Comparison of ENCODE assay signal across 8 cellular contexts in genomic region chr1:120723715-120724402, GRCh38. TPM values are rescaled to one million over a fixed set of nuclear protein-coding genes. Genes with fewer than 3 reads are reported as not detected.
A peak's percentile ranks its signal among the peaks of the same experiment; 100 is the strongest.
DNase-seq lines count a peak whose midpoint lies in the region; ATAC-seq lines count a peak whose summit lies in the region.
"Not testable (repeated sequence)": the region's sequence is repeated elsewhere in the genome, so short reads cannot be mapped to it uniquely, and the experiment has no call there.

Gene NBPF26 (plus strand): TSS chr1:120723945.

- DNase-seq in COR-L47 (lab: John Stamatoyannopoulos, UW), result peak; percentile 0
- DNase-seq in SKM-1 treated with dmso at 0.1 percent for 144 hours (lab: John Stamatoyannopoulos, UW; ENCODE audit: unreplicated experiment), result peak; percentile 13
- peak; percentile 59 for DNase-seq in activated T-cell treated with anti-CD3 and anti-CD28 coated beads, Interleukin-2, amount 50 U/mL, for 4 hours
- DNase-seq in ecto neural progenitor cell (ENCODE audit: low spot score), result peak; percentile 74
- peak; percentile 75 to 86 for DNase-seq in left colon
- DNase-seq in renal cortical epithelial cell (ENCODE audit: low read depth), result peak; percentile 28

- ATAC-seq in activated T-cell treated with anti-CD3 and anti-CD28 coated beads, Interleukin-2, amount 50 U/mL, for 4 hours, result peak; percentile 75 to 85
- ATAC-seq in left colon, result peak; percentile 82

- peak within 1 kb of the TSS in 1 of 3 donors; percentile 78 for H3K27ac Mint-ChIP-seq in IgD-negative memory B cell
- H3K27ac Mint-ChIP-seq in stimulated activated naive CD8-positive, alpha-beta T cell treated with anti-CD3 and anti-CD28 coated beads, Interleukin-15, Interleukin-2, amounts not matched to agents 100 ng/mL and 50 ng/mL, for 24 hours, result peak within 1 kb of the TSS; percentile 58

- H3K4me3 Mint-ChIP-seq in IgD-negative memory B cell, result peak within 1 kb of the TSS; percentile 66 to 83 (median 72)
- peak within 1 kb of the TSS; percentile 73 for H3K4me3 Mint-ChIP-seq in activated T-cell treated with anti-CD3 and anti-CD28 coated beads, Interleukin-2, amount 50 U/mL, for 4 hours
- peak within 1 kb of the TSS; percentile 71 for H3K4me3 Mint-ChIP-seq in stimulated activated naive CD8-positive, alpha-beta T cell treated with anti-CD3 and anti-CD28 coated beads, Interleukin-15, Interleukin-2, amounts not matched to agents 100 ng/mL and 50 ng/mL, for 24 hours

- intact Hi-C loops in left colon (cut with DNase I, micrococcal nuclease), result not testable (repeated sequence)

- H3K27me3 Mint-ChIP-seq in IgD-negative memory B cell; activated T-cell treated with anti-CD3 and anti-CD28 coated beads, Interleukin-2, amount 50 U/mL, for 4 hours (ENCODE audit: low read depth); stimulated activated naive CD8-positive, alpha-beta T cell treated with anti-CD3 and anti-CD28 coated beads, Interleukin-15, Interleukin-2, amounts not matched to agents 100 ng/mL and 50 ng/mL, for 24 hours: not testable (repeated sequence)

- not testable (repeated sequence) for H3K4me1 Mint-ChIP-seq in IgD-negative memory B cell; activated T-cell treated with anti-CD3 and anti-CD28 coated beads, Interleukin-2, amount 50 U/mL, for 4 hours (ENCODE audit: low read depth); stimulated activated naive CD8-positive, alpha-beta T cell treated with anti-CD3 and anti-CD28 coated beads, Interleukin-15, Interleukin-2, amounts not matched to agents 100 ng/mL and 50 ng/mL, for 24 hours (ENCODE audit: low read depth)

- not testable (repeated sequence) for H3K36me3 Mint-ChIP-seq in IgD-negative memory B cell; activated T-cell treated with anti-CD3 and anti-CD28 coated beads, Interleukin-2, amount 50 U/mL, for 4 hours (ENCODE audit: insufficient read depth); stimulated activated naive CD8-positive, alpha-beta T cell treated with anti-CD3 and anti-CD28 coated beads, Interleukin-15, Interleukin-2, amounts not matched to agents 100 ng/mL and 50 ng/mL, for 24 hours (ENCODE audit: low read depth)

- H3K9me3 Mint-ChIP-seq in IgD-negative memory B cell; activated T-cell treated with anti-CD3 and anti-CD28 coated beads, Interleukin-2, amount 50 U/mL, for 4 hours; stimulated activated naive CD8-positive, alpha-beta T cell treated with anti-CD3 and anti-CD28 coated beads, Interleukin-15, Interleukin-2, amounts not matched to agents 100 ng/mL and 50 ng/mL, for 24 hours: not testable (repeated sequence)

RNA-seq across cellular contexts. Expression of gene NBPF26, which starts in this region (rescaled TPM):
- 5.8 TPM for polyA plus RNA-seq in IgD-negative memory B cell
- total RNA-seq in activated T-cell treated with anti-CD3 and anti-CD28 coated beads, Interleukin-2, amount 50 U/mL, for 4 hours, result 10 to 100 TPM; 10.0 to 26.7 (median 13.8) TPM
- total RNA-seq in left colon, result 10 to 100 TPM; 11.6 to 14.4 TPM
- total RNA-seq in renal cortical epithelial cell, result 17.2 and 51.8 TPM in 2 replicates

Comparison
In these comparisons a context has a peak if more than half of its experiments do, and no peak if none do; other contexts are left out.
1. Peak in every context shown above with its lines: DNase-seq and ATAC-seq.
2. DNase-seq: peak in every context shown above with its lines; median percentile 80 in left colon; 74 in ecto neural progenitor cell; 59 in activated T-cell treated with anti-CD3 and anti-CD28 coated beads, Interleukin-2, amount 50 U/mL, for 4 hours; 28 in renal cortical epithelial cell; 13 in SKM-1 treated with dmso at 0.1 percent for 144 hours; 0 in COR-L47.